8 cellular contexts compared by ENCODE assay signal in the genomic region with DNA sequence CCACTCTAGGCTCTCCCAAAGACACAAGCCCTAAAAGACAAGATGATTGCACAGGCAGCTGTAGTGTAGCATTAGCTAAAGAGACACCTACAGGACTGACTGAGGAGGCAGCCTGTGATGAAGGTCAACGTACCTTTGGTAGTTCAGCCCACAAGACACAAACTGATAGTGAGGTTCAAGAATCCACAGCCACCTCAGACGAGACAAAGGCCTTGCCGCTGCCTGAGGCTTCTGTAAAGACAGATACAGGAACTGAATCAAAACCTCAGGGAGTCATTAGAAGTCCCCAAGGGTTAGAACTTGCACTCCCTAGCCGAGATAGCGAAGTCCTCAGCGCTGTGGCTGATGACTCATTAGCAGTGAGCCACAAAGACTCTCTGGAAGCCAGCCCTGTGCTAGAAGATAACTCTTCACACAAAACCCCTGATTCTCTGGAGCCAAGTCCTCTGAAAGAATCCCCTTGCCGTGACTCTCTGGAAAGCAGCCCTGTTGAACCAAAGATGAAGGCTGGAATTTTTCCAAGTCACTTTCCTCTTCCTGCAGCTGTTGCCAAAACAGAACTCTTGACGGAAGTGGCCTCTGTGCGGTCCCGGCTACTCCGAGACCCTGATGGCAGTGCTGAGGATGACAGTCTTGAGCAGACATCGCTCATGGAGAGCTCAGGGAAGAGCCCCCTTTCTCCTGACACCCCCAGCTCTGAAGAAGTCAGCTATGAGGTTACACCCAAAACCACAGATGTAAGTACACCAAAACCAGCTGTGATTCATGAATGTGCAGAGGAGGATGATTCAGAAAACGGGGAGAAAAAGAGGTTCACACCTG.
DNase-seq lines count a peak whose midpoint lies in the region; ATAC-seq and TF ChIP-seq lines count a peak whose summit lies in the region.

No MANE protein-coding gene starts in this region.

- ATAC-seq in Right ventricle myocardium inferior = peak; percentile 84
- ATAC-seq in HG03060 (IDR thresholded peaks at IDR 0.05; ENCODE audit: low read depth, unreplicated experiment) = peak; percentile 100
- peak; percentile 75 for ATAC-seq in RWPE2 (ENCODE audit: low read depth)

- H3K9me2 ChIP-seq in hepatocyte (replicated peaks; ENCODE audit: insufficient read depth) = no peaks in the 10 kb centered on the region

- no peak overlapping the region for H3K4me3 ChIP-seq in RWPE2 (ENCODE audit: severe bottlenecking)
- H3K4me3 ChIP-seq in hepatocyte = no peak overlapping the region

- H3K27me3 ChIP-seq in RWPE2 (ENCODE audit: insufficient read depth, poor library complexity, severe bottlenecking) = no peaks in the 10 kb centered on the region
- H3K27me3 ChIP-seq in hepatocyte = no peaks in the 10 kb centered on the region

- no peak for TF ChIP-seq CTCF in RWPE2 (IDR thresholded peaks at IDR 0.05; ENCODE audit: poor library complexity, severe bottlenecking)
- TF ChIP-seq CTCF in hepatocyte (IDR thresholded peaks at IDR 0.05; ENCODE audit: poor library complexity) = no peak

- H3K4me1 ChIP-seq in RWPE2 (ENCODE audit: insufficient read depth, poor library complexity, severe bottlenecking) (peaks cover 5% of the 10 kb centered on the region), hepatocyte (ENCODE audit: insufficient read depth) (no peaks in the 10 kb centered on the region)

- H2AFZ ChIP-seq in hepatocyte = no peak overlapping the region

- WGBS in hepatocyte (ENCODE audit: low lambda C conversion rate, missing lambda C conversion rate) = 81% methylated on average over 13 of the region's 13 CpGs

- H3K9me3 ChIP-seq in RWPE2 (ENCODE audit: severe bottlenecking) (no peaks in the 10 kb centered on the region), hepatocyte (ENCODE audit: low read depth) (no peaks in the 10 kb centered on the region)

- H4K20me1 ChIP-seq in hepatocyte (ENCODE audit: insufficient read depth, poor library complexity, severe bottlenecking) = no peaks in the 10 kb centered on the region

- H3K27ac ChIP-seq in RWPE2 (ENCODE audit: poor library complexity, severe bottlenecking) = no peak overlapping the region
- peak overlapping the region; percentile 8 for H3K27ac ChIP-seq in hepatocyte

- H3K4me2 ChIP-seq in hepatocyte = no peak overlapping the region

- H3K79me2 ChIP-seq in hepatocyte = no peaks in the 10 kb centered on the region

- DNase-seq in Right ventricle myocardium inferior (ENCODE audit: missing footprints) (no peak), cardiac septum (ENCODE audit: low spot score) (no peak), RWPE2 (ENCODE audit: low spot score) (no peak), hepatocyte (ENCODE audit: low spot score) (peak; percentile 34), NCI-H128 (lab: John Stamatoyannopoulos, UW; ENCODE audit: unreplicated experiment) (no peak)
- peak; percentile 45 for DNase-seq in activated effector memory CD4-positive, alpha-beta T cell treated with Interleukin-2 at 50 U/mL for 16 hours
- DNase-seq in stimulated activated CD8-positive, alpha-beta memory T cell treated with anti-CD3 and anti-CD28 coated beads, Interleukin-12 subunit alpha, Interleukin-12 subunit beta, amount 100 ng/mL, for 24 hours (ENCODE audit: extremely low read depth) = peak; percentile 53

- intact Hi-C loops in Right ventricle myocardium inferior (cut with DNase I) = no loop called here
- intact Hi-C loops in cardiac septum (cut with DNase I) = no loop called here

- H3K36me3 ChIP-seq in RWPE2 (ENCODE audit: low read depth) (no peaks in the 10 kb centered on the region), hepatocyte (replicated peaks; ENCODE audit: insufficient read depth, low read depth) (no peaks in the 10 kb centered on the region)

Comparison
In these comparisons a context has a peak if more than half of its experiments do, and no peak if none do; other contexts are left out.
1. DNase-seq: peak in activated effector memory CD4-positive, alpha-beta T cell treated with Interleukin-2 at 50 U/mL for 16 hours (single experiment), hepatocyte (single experiment) and stimulated activated CD8-positive, alpha-beta memory T cell treated with anti-CD3 and anti-CD28 coated beads, Interleukin-12 subunit alpha, Interleukin-12 subunit beta, amount 100 ng/mL, for 24 hours (single experiment); none in Right ventricle myocardium inferior (single experiment), cardiac septum (single experiment), RWPE2 (single experiment) and NCI-H128 (single experiment).
2. Peak in every context shown above with its lines, with median percentiles within 50 percentile points of each other: ATAC-seq.